ENCODE assay signal across 22 cellular contexts in the genomic region with DNA sequence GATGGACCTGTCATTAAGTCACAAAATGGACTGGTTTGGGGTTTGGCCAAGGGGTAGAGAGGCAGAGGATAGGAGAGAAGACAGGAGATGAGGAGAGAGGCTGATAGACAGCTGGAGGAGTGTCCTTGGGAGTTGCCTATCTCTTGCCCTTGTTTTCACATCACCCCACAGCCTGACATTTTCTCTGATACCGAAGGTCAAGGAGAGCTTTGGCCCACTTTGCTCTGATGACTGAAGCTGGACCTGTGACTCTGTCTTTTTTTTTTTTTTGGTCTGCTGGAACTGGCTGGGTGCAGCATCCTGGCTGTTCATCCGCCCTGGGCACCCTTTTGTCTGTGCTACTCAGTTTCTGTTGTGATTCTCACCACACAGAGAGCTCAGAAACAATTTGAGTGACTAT.
"Had no signal": no experiment of that assay in that cellular context is flagged by ENCODE, and none has a peak within 500 bp of the region (broad histone marks: within the 10 kb centered on the region; RNA-seq: fewer than 3 reads in every experiment).

No MANE protein-coding gene starts in this region.

- H3K9me3 Mint-ChIP-seq: memory B cell, type B pancreatic cell had no signal

- H3K27ac ChIP-seq: cardiac muscle cell, esophagus muscularis mucosa, neural progenitor cell, right lobe of liver, testis had no signal

- H3K36me3 ChIP-seq: cardiac muscle cell, esophagus muscularis mucosa, neural progenitor cell, prostate gland, right lobe of liver had no signal

- H3K4me1 ChIP-seq: right lobe of liver had no signal

- H3K27me3 Mint-ChIP-seq: activated CD4-positive, alpha-beta memory T cell treated with anti-CD3 and anti-CD28 coated beads for 36 hours; activated T-cell treated with anti-CD3 and anti-CD28 coated beads, Interleukin-2, amount 50 U/mL, for 24 hours; memory B cell; naive B cell had no signal

- H3K4me3 Mint-ChIP-seq: activated CD4-positive, alpha-beta memory T cell treated with anti-CD3 and anti-CD28 coated beads for 36 hours; activated T-cell treated with anti-CD3 and anti-CD28 coated beads, Interleukin-2, amount 50 U/mL, for 24 hours; memory B cell; neural progenitor cell; type B pancreatic cell had no signal

- H3K27ac Mint-ChIP-seq: activated CD4-positive, alpha-beta memory T cell treated with anti-CD3 and anti-CD28 coated beads for 36 hours; activated T-cell treated with anti-CD3 and anti-CD28 coated beads, Interleukin-2, amount 50 U/mL, for 24 hours; memory B cell; neural progenitor cell; type B pancreatic cell had no signal

- H3K9me3 ChIP-seq: esophagus muscularis mucosa, prostate gland, right lobe of liver, stomach, testis had no signal

- H3K36me3 Mint-ChIP-seq: neural progenitor cell, type B pancreatic cell had no signal

- DNase-seq: activated CD4-positive, alpha-beta memory T cell treated with anti-CD3 and anti-CD28 coated beads for 36 hours; activated effector memory CD4-positive, alpha-beta T cell treated with Interleukin-2 at 50 U/mL for 16 hours; activated naive CD4-positive, alpha-beta T cell treated with anti-CD3 and anti-CD28 coated beads, Interleukin-2, amount 50 U/mL, for 16 hours; activated T-cell treated with anti-CD3 and anti-CD28 coated beads, Interleukin-2, amount 50 U/mL, for 24 hours; amniotic stem cell; dermis blood vessel endothelial cell; effector memory CD4-positive, alpha-beta T cell; hippocampal formation; naive B cell; right lobe of liver; small intestine; stimulated activated CD4-positive, alpha-beta T cell treated with anti-CD3 and anti-CD28 coated beads, Interleukin-15, amount 100 ng/mL, for 24 hours; stimulated activated CD4-positive, alpha-beta T cell treated with anti-CD3 and anti-CD28 coated beads, Interleukin-2, amount 100 ng/mL, for 48 hours; stomach; testis had no signal

- ATAC-seq: left lobe of liver, right lobe of liver had no signal

- H3K4me3 ChIP-seq: cardiac muscle cell, esophagus muscularis mucosa, neural progenitor cell, prostate gland, right lobe of liver, stomach, testis had no signal

- H3K27me3 ChIP-seq: esophagus muscularis mucosa, right lobe of liver, stomach, testis had no signal
